ENCODE assay signal across 25 cellular contexts in the genomic region with DNA sequence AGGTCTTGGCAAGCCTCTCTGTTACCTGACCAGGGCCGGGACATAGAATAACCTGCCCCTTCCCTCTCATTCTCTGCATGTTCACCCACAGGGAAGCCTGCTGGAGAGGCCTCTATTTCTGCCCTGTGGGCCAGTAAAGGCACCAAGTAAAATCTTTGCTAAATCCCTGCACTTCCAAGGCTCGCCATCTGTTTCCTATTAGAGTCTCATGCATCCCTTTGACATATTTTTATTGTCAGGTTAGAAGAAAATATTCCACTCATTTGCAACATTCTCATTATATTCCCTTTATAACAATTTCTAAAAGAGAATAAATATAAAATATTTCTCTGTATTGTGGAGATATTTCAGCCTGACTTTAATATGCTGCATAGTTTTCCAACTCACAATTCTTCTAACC.
DNase-seq lines count a peak whose midpoint lies in the region; TF ChIP-seq lines count a peak whose summit lies in the region.
"Had no signal": no experiment of that assay in that cellular context is flagged by ENCODE, and none has a peak within 500 bp of the region (broad histone marks: within the 10 kb centered on the region; RNA-seq: fewer than 3 reads in every experiment).

No MANE protein-coding gene starts in this region.

- H3K36me3 ChIP-seq in osteoblast (ENCODE audit: insufficient read depth, low read length) = no peaks in the 10 kb centered on the region
- no peaks in the 10 kb centered on the region for H3K36me3 ChIP-seq in CD4-positive, alpha-beta memory T cell (ENCODE audit: insufficient read depth, low read length)
- H3K36me3 ChIP-seq: BLaER1 had no signal

- no peaks in the 10 kb centered on the region for H3K4me1 Mint-ChIP-seq in T-helper 2 cell treated with Interferon-gamma antibody and Interleukin-4, amounts not matched to agents 5 μg/mL and 100 μg/mL, for 36 hours (ENCODE audit: low read depth)
- no peaks in the 10 kb centered on the region for H3K4me1 Mint-ChIP-seq in CD4-positive, alpha-beta memory T cell
- H3K4me1 Mint-ChIP-seq: GM23338 had no signal

- CTCF ChIA-PET in CD4-positive, alpha-beta memory T cell (lab: Charles Lee; ENCODE audit: partially characterized antibody) = no interaction called here

- H3K4me3 Mint-ChIP-seq in T-helper 2 cell treated with Interferon-gamma antibody and Interleukin-4, amounts not matched to agents 5 μg/mL and 100 μg/mL, for 36 hours = no peak overlapping the region
- no peak overlapping the region for H3K4me3 Mint-ChIP-seq in CD4-positive, alpha-beta memory T cell
- H3K4me3 Mint-ChIP-seq: CD4-positive, alpha-beta T cell; GM23338; H9 had no signal

- no peaks in the 10 kb centered on the region for H3K36me3 Mint-ChIP-seq in T-helper 2 cell treated with Interferon-gamma antibody and Interleukin-4, amounts not matched to agents 5 μg/mL and 100 μg/mL, for 36 hours (ENCODE audit: low read depth)
- no peaks in the 10 kb centered on the region for H3K36me3 Mint-ChIP-seq in CD4-positive, alpha-beta memory T cell

- no peaks in the 10 kb centered on the region for H4K20me1 ChIP-seq in osteoblast (ENCODE audit: insufficient read depth, low read length)
- H4K20me1 ChIP-seq: BLaER1 had no signal

- no peak overlapping the region for H3K27ac Mint-ChIP-seq in T-helper 2 cell treated with Interferon-gamma antibody and Interleukin-4, amounts not matched to agents 5 μg/mL and 100 μg/mL, for 36 hours
- no peak overlapping the region for H3K27ac Mint-ChIP-seq in CD4-positive, alpha-beta memory T cell
- H3K27ac Mint-ChIP-seq: CD4-positive, alpha-beta T cell; GM23338 had no signal

- no peaks in the 10 kb centered on the region for H3K79me2 ChIP-seq in osteoblast (ENCODE audit: insufficient read depth, low read length)

- no peaks in the 10 kb centered on the region for H3K9me3 ChIP-seq in osteoblast (ENCODE audit: low read depth, low read length)
- H3K9me3 ChIP-seq in CD4-positive, alpha-beta memory T cell (ENCODE audit: control insufficient read depth in 1 of 2, low read length in 2 of 2) = no peaks in the 10 kb centered on the region

- intact Hi-C loops in CD4-positive, alpha-beta memory T cell (cut with micrococcal nuclease) = no loop called here

- DNase-seq in AG10803 (ENCODE audit: low read depth) (peak; percentile 68), GM04503 (ENCODE audit: low read depth) (peak; percentile 49), dedifferentiated amniotic fluid mesenchymal stem cell (ENCODE audit: extremely low spot score) (peak; percentile 49), osteoblast (ENCODE audit: insufficient read length, low spot score, missing footprints) (peak; percentile 45)
- no peak for DNase-seq in activated CD8-positive, alpha-beta memory T cell treated with anti-CD3 and anti-CD28 coated beads, Interleukin-2, amount 50 U/mL, for 4 hours
- DNase-seq in T-helper 2 cell treated with Interferon-gamma antibody and Interleukin-4, amounts not matched to agents 5 μg/mL and 100 μg/mL, for 36 hours (ENCODE audit: low spot score) = no peak
- DNase-seq in CD4-positive, alpha-beta memory T cell = no peak
- DNase-seq: CD4-positive, alpha-beta T cell; COR-L47; DMS53; GDM1; H9; Kasumi-1; NCI-H1092 treated with DMSO at 0.1 percent for 48 hours; NCI-H1436 treated with DMSO at 0.1 percent for 48 hours; NCI-H2029; NCI-H446; NCI-H524 treated with DMSO at 0.1 percent for 48 hours; NCI-H774; SIG-M5 had no signal

- no peak overlapping the region for H2AFZ ChIP-seq in osteoblast (ENCODE audit: low read length)
- H2AFZ ChIP-seq: GM23338 had no signal

- TF ChIP-seq CTCF in AG10803 (conservative IDR thresholded peaks at IDR 0.05; ENCODE audit: low read length) (no peak), osteoblast (IDR thresholded peaks at IDR 0.05; ENCODE audit: extremely low read depth, low read depth, low read length) (no peak)

- H3K27ac ChIP-seq in osteoblast (ENCODE audit: low read depth, low read length) = no peak overlapping the region
- no peak overlapping the region for H3K27ac ChIP-seq in CD4-positive, alpha-beta memory T cell (ENCODE audit: low read depth, low read length)
- H3K27ac ChIP-seq: BLaER1, SK-N-MC had no signal

- H3K9me3 Mint-ChIP-seq in T-helper 2 cell treated with Interferon-gamma antibody and Interleukin-4, amounts not matched to agents 5 μg/mL and 100 μg/mL, for 36 hours = no peaks in the 10 kb centered on the region
- H3K9me3 Mint-ChIP-seq in CD4-positive, alpha-beta memory T cell = peaks cover 0 to 5% (median 0%) of the 10 kb centered on the region in 8 donors
- H3K9me3 Mint-ChIP-seq: CD4-positive, alpha-beta T cell had no signal

- no peaks in the 10 kb centered on the region for H3K27me3 ChIP-seq in osteoblast (ENCODE audit: insufficient read depth, low read length)
- H3K27me3 ChIP-seq in CD4-positive, alpha-beta memory T cell (ENCODE audit: insufficient read depth, low read length) = no peaks in the 10 kb centered on the region
- H3K27me3 ChIP-seq: BLaER1 had no signal

- no peak overlapping the region for H3K4me3 ChIP-seq in AG10803 (ENCODE audit: low read length)
- H3K4me3 ChIP-seq in osteoblast (ENCODE audit: insufficient read depth, low read length) = no peak overlapping the region
- H3K4me3 ChIP-seq in CD4-positive, alpha-beta memory T cell (ENCODE audit: low read length in 2 of 2) = no peak overlapping the region
- H3K4me3 ChIP-seq: A549, BLaER1, GM23338, K562, SK-N-MC had no signal

- H3K27me3 Mint-ChIP-seq in T-helper 2 cell treated with Interferon-gamma antibody and Interleukin-4, amounts not matched to agents 5 μg/mL and 100 μg/mL, for 36 hours (ENCODE audit: low read depth) = no peaks in the 10 kb centered on the region
- no peaks in the 10 kb centered on the region for H3K27me3 Mint-ChIP-seq in CD4-positive, alpha-beta memory T cell

- H3K4me2 ChIP-seq in osteoblast (ENCODE audit: insufficient read depth, low read length) = no peak overlapping the region
- H3K4me2 ChIP-seq: A549, BLaER1, GM23338 had no signal

- POLR2A ChIA-PET in CD4-positive, alpha-beta memory T cell (lab: Charles Lee; ENCODE audit: partially characterized antibody) = no interaction called here

- no peaks in the 10 kb centered on the region for H3K4me1 ChIP-seq in osteoblast (ENCODE audit: insufficient read depth, low read length)
- no peaks in the 10 kb centered on the region for H3K4me1 ChIP-seq in CD4-positive, alpha-beta memory T cell (ENCODE audit: insufficient read depth, low read length)
- H3K4me1 ChIP-seq: A549 had no signal

Comparison
In these comparisons a context has a peak if more than half of its experiments do, and no peak if none do; other contexts are left out.
1. DNase-seq: peak in AG10803 (single experiment), GM04503 (single experiment), dedifferentiated amniotic fluid mesenchymal stem cell (single experiment) and osteoblast (single experiment); none in activated CD8-positive, alpha-beta memory T cell treated with anti-CD3 and anti-CD28 coated beads, Interleukin-2, amount 50 U/mL, for 4 hours (single experiment), T-helper 2 cell treated with Interferon-gamma antibody and Interleukin-4, amounts not matched to agents 5 μg/mL and 100 μg/mL, for 36 hours (single experiment) and CD4-positive, alpha-beta memory T cell (0 of 5).